Comparison of ENCODE assay signal across 8 cellular contexts in genomic region chr17:978110-979093, GRCh38.
A peak's percentile ranks its signal among the peaks of the same experiment; 100 is the strongest.
DNase-seq lines count a peak whose midpoint lies in the region; ATAC-seq and TF ChIP-seq lines count a peak whose summit lies in the region.

No MANE protein-coding gene starts in this region.

- H3K4me3 Mint-ChIP-seq in central memory CD8-positive, alpha-beta T cell: peak overlapping the region; percentile 68
- H3K4me3 Mint-ChIP-seq in memory B cell: peak overlapping the region; percentile 76

- peaks cover 17% of the 10 kb centered on the region for H3K4me1 Mint-ChIP-seq in central memory CD8-positive, alpha-beta T cell
- peaks cover 13% of the 10 kb centered on the region for H3K4me1 Mint-ChIP-seq in memory B cell

- TF ChIP-seq CTCF in AG10803 (conservative IDR thresholded peaks at IDR 0.05; ENCODE audit: low read length): no peak

- no peaks in the 10 kb centered on the region for H3K9me3 Mint-ChIP-seq in central memory CD8-positive, alpha-beta T cell
- H3K9me3 Mint-ChIP-seq in memory B cell: no peaks in the 10 kb centered on the region

- H3K27me3 Mint-ChIP-seq in central memory CD8-positive, alpha-beta T cell: peaks cover 47% of the 10 kb centered on the region
- H3K27me3 Mint-ChIP-seq in memory B cell: peaks cover 14% of the 10 kb centered on the region

- no peak overlapping the region for H3K27ac Mint-ChIP-seq in central memory CD8-positive, alpha-beta T cell (ENCODE audit: low read depth)
- no peak overlapping the region for H3K27ac Mint-ChIP-seq in memory B cell

- H3K36me3 Mint-ChIP-seq in central memory CD8-positive, alpha-beta T cell (ENCODE audit: insufficient read depth): peaks cover 4% of the 10 kb centered on the region
- H3K36me3 Mint-ChIP-seq in memory B cell: no peaks in the 10 kb centered on the region

- peak; percentile 42 for DNase-seq in AG10803 (ENCODE audit: low read depth)
- peak; percentile 49 for DNase-seq in HuH-7.5 (ENCODE audit: low spot score)
- no peak for DNase-seq in central memory CD8-positive, alpha-beta T cell (ENCODE audit: low spot score in 2 of 2)
- DNase-seq in memory B cell (ENCODE audit: low spot score in 2 of 2): peak in 1 of 2 donors; percentile 43
- no peak for DNase-seq in DMS114 treated with DMSO at 0.1 percent for 48 hours (lab: John Stamatoyannopoulos, UW; ENCODE audit: unreplicated experiment)
- no peak for DNase-seq in NCI-H345 (lab: John Stamatoyannopoulos, UW)
- no peak for DNase-seq in NCI-H774 (lab: John Stamatoyannopoulos, UW)
- no peak for DNase-seq in HPDE6-E6E7 (ENCODE audit: extremely low spot score)

- peak overlapping the region; percentile 78 for H3K4me3 ChIP-seq in AG10803 (ENCODE audit: low read length)

- ATAC-seq in central memory CD8-positive, alpha-beta T cell (replicated peaks; ENCODE audit: extremely low read depth, poor library complexity, severe bottlenecking): no peak
- no peak for ATAC-seq in memory B cell (ENCODE audit: low read depth)

Comparison
In these comparisons a context has a peak if more than half of its experiments do, and no peak if none do; other contexts are left out.
1. DNase-seq: peak in AG10803 (single experiment) and HuH-7.5 (single experiment); none in central memory CD8-positive, alpha-beta T cell (0 of 2), DMS114 treated with DMSO at 0.1 percent for 48 hours (single experiment), NCI-H345 (single experiment), NCI-H774 (single experiment) and HPDE6-E6E7 (single experiment).